ENCODE assay signal across 8 cellular contexts in genomic region chr17:35088647-35088910, GRCh38.
DNase-seq lines count a peak whose midpoint lies in the region; ATAC-seq and TF ChIP-seq lines count a peak whose summit lies in the region.

No MANE protein-coding gene starts in this region.

- H3K4me1 ChIP-seq in NT2/D1 (ENCODE audit: insufficient read depth, insufficient read length) = peaks cover 3% of the 10 kb centered on the region

- no peaks in the 10 kb centered on the region for H3K9me3 ChIP-seq in NT2/D1 (ENCODE audit: insufficient read depth, low read length)

- peak overlapping the region; percentile 96 to 99 for H3K27ac Mint-ChIP-seq in effector memory CD8-positive, alpha-beta T cell
- no peak overlapping the region for H3K27ac Mint-ChIP-seq in nephron progenitor cell

- no peak for TF ChIP-seq CTCF in nephron progenitor cell (IDR thresholded peaks at IDR 0.05)

- peaks cover 31 to 45% of the 10 kb centered on the region in 2 donors for H3K4me1 Mint-ChIP-seq in effector memory CD8-positive, alpha-beta T cell (ENCODE audit: low read depth in 2 of 2)
- H3K4me1 Mint-ChIP-seq in nephron progenitor cell = peaks cover 26% of the 10 kb centered on the region

- H3K27me3 ChIP-seq in NT2/D1 (ENCODE audit: insufficient read depth, insufficient read length) = no peaks in the 10 kb centered on the region

- H3K9me3 Mint-ChIP-seq in effector memory CD8-positive, alpha-beta T cell = no peaks in the 10 kb centered on the region
- no peaks in the 10 kb centered on the region for H3K9me3 Mint-ChIP-seq in nephron progenitor cell

- H3K9ac ChIP-seq in NT2/D1 (ENCODE audit: insufficient read length, low read depth) = peak overlapping the region; percentile 83

- no peaks in the 10 kb centered on the region for H3K27me3 Mint-ChIP-seq in effector memory CD8-positive, alpha-beta T cell
- peaks cover 15% of the 10 kb centered on the region for H3K27me3 Mint-ChIP-seq in nephron progenitor cell (ENCODE audit: low read depth, poor library complexity)

- no peaks in the 10 kb centered on the region for H3K36me3 ChIP-seq in NT2/D1 (ENCODE audit: insufficient read depth, insufficient read length, low read length)

- DNase-seq in NCI-H82 (lab: John Stamatoyannopoulos, UW) = peak; percentile 43
- DNase-seq in NCI-H82 treated with DMSO at 0.1 percent for 48 hours (lab: John Stamatoyannopoulos, UW; ENCODE audit: unreplicated experiment) = no peak
- no peak for DNase-seq in NT2/D1 (ENCODE audit: low read depth, low spot score)
- DNase-seq in effector memory CD8-positive, alpha-beta T cell = no peak
- DNase-seq in nephron progenitor cell = no peak
- no peak for DNase-seq in GM19238 (ENCODE audit: insufficient read length, low spot score)
- no peak for DNase-seq in dedifferentiated amniotic fluid mesenchymal stem cell (ENCODE audit: extremely low spot score)

- ATAC-seq in effector memory CD8-positive, alpha-beta T cell (replicated peaks) = no peak
- no peak for ATAC-seq in HG03097 (IDR thresholded peaks at IDR 0.05; ENCODE audit: low FRiP score, unreplicated experiment)

- H3K4me3 ChIP-seq in NT2/D1 (ENCODE audit: insufficient read length, low read depth) = peak overlapping the region; percentile 65

- peak overlapping the region; percentile 94 to 97 for H3K4me3 Mint-ChIP-seq in effector memory CD8-positive, alpha-beta T cell
- peak overlapping the region; percentile 88 for H3K4me3 Mint-ChIP-seq in nephron progenitor cell

- peaks cover 17% of the 10 kb centered on the region for H3K36me3 Mint-ChIP-seq in effector memory CD8-positive, alpha-beta T cell (ENCODE audit: insufficient read depth)
- no peaks in the 10 kb centered on the region for H3K36me3 Mint-ChIP-seq in nephron progenitor cell (ENCODE audit: low read depth)
